8 cellular contexts compared by ENCODE assay signal in genomic region chr5:1641560-1642166, GRCh38.
DNase-seq lines count a peak whose midpoint lies in the region; ATAC-seq and TF ChIP-seq lines count a peak whose summit lies in the region.

No MANE protein-coding gene starts in this region.

- POLR2A ChIA-PET in BJ (lab: Charles Lee): no interaction called here
- POLR2A ChIA-PET in activated CD4-positive, alpha-beta memory T cell treated with anti-CD3 and anti-CD28 coated beads for 36 hours (lab: Charles Lee): no interaction called here

- intact Hi-C loops in activated CD4-positive, alpha-beta memory T cell treated with anti-CD3 and anti-CD28 coated beads for 36 hours (cut with micrococcal nuclease): loop anchor here (1.0 to 10.0 kb wide), 6 partner anchors 47 to 717 kb away; no protein-coding TSS in a partner anchor

- peak; percentile 97 for TF ChIP-seq CTCF in BJ (IDR thresholded peaks at IDR 0.05; ENCODE audit: insufficient read depth, low read depth, low read length)

- peaks cover 27% of the 10 kb centered on the region for H3K27me3 Mint-ChIP-seq in activated CD4-positive, alpha-beta memory T cell treated with anti-CD3 and anti-CD28 coated beads for 36 hours
- peaks cover 4% of the 10 kb centered on the region for H3K27me3 Mint-ChIP-seq in memory B cell

- H3K4me3 Mint-ChIP-seq in activated CD4-positive, alpha-beta memory T cell treated with anti-CD3 and anti-CD28 coated beads for 36 hours: no peak overlapping the region
- H3K4me3 Mint-ChIP-seq in memory B cell: no peak overlapping the region

- H3K4me1 Mint-ChIP-seq in activated CD4-positive, alpha-beta memory T cell treated with anti-CD3 and anti-CD28 coated beads for 36 hours (ENCODE audit: low read depth): peaks cover 8% of the 10 kb centered on the region
- H3K4me1 Mint-ChIP-seq in memory B cell: peaks cover 5% of the 10 kb centered on the region

- H3K9me3 Mint-ChIP-seq in activated CD4-positive, alpha-beta memory T cell treated with anti-CD3 and anti-CD28 coated beads for 36 hours: no peaks in the 10 kb centered on the region
- H3K9me3 Mint-ChIP-seq in memory B cell: no peaks in the 10 kb centered on the region

- no peaks in the 10 kb centered on the region for H3K36me3 Mint-ChIP-seq in activated CD4-positive, alpha-beta memory T cell treated with anti-CD3 and anti-CD28 coated beads for 36 hours
- H3K36me3 Mint-ChIP-seq in memory B cell: no peaks in the 10 kb centered on the region

- H3K27ac Mint-ChIP-seq in activated CD4-positive, alpha-beta memory T cell treated with anti-CD3 and anti-CD28 coated beads for 36 hours: no peak overlapping the region
- no peak overlapping the region for H3K27ac Mint-ChIP-seq in memory B cell

- CTCF ChIA-PET in BJ (lab: Yijun Ruan, JAX): interaction anchor here (0.8 to 6.4 kb wide), 6 partner anchors 12 to 473 kb away, joined by 3 to 110 read pairs (median 4); no protein-coding TSS in a partner anchor
- CTCF ChIA-PET in activated CD4-positive, alpha-beta memory T cell treated with anti-CD3 and anti-CD28 coated beads for 36 hours (lab: Charles Lee): interaction anchor here (0.7 to 0.9 kb wide), 2 partner anchors 162 to 497 kb away, joined by 4 read pairs; no protein-coding TSS in a partner anchor

- H3K27me3 ChIP-seq in BJ (ENCODE audit: control insufficient read depth, insufficient read depth, low read length): peaks cover 14% of the 10 kb centered on the region

- DNase-seq in BJ (ENCODE audit: low read depth) (peak; percentile 40), HT-29 (ENCODE audit: low spot score) (peak; percentile 94), NCI-H82 treated with DMSO at 0.1 percent for 48 hours (lab: John Stamatoyannopoulos, UW; ENCODE audit: unreplicated experiment) (peak; percentile 51), memory B cell (ENCODE audit: low spot score in 2 of 2) (peak; percentile 59 to 69)
- DNase-seq in activated CD4-positive, alpha-beta memory T cell treated with anti-CD3 and anti-CD28 coated beads for 36 hours: peak; percentile 89
- peak; percentile 60 for DNase-seq in effector CD8-positive, alpha-beta T cell (lab: John Stamatoyannopoulos, UW)
- DNase-seq in stimulated activated CD8-positive, alpha-beta memory T cell treated with anti-CD3 and anti-CD28 coated beads, Interleukin-2, amount 100 ng/mL, for 1 hour (ENCODE audit: low read depth in 2 of 2): peak; percentile 31 to 61

- H3K4me3 ChIP-seq in BJ (ENCODE audit: low read depth, low read length): no peak overlapping the region

- ATAC-seq in GM19324 (IDR thresholded peaks at IDR 0.05; ENCODE audit: low FRiP score, unreplicated experiment) (peak; percentile 44), memory B cell (ENCODE audit: low read depth) (peak; percentile 89)

- H3K36me3 ChIP-seq in BJ (ENCODE audit: control insufficient read depth, insufficient read depth, low read length): no peaks in the 10 kb centered on the region

Comparison
In these comparisons a context has a peak if more than half of its experiments do, and no peak if none do; other contexts are left out.
1. DNase-seq: peak in every context shown above with its lines; median percentile 94 in HT-29; 89 in activated CD4-positive, alpha-beta memory T cell treated with anti-CD3 and anti-CD28 coated beads for 36 hours; 64 in memory B cell; 60 in effector CD8-positive, alpha-beta T cell; 51 in NCI-H82 treated with DMSO at 0.1 percent for 48 hours; 46 in stimulated activated CD8-positive, alpha-beta memory T cell treated with anti-CD3 and anti-CD28 coated beads, Interleukin-2, amount 100 ng/mL, for 1 hour; 40 in BJ.